In the genomic region with DNA sequence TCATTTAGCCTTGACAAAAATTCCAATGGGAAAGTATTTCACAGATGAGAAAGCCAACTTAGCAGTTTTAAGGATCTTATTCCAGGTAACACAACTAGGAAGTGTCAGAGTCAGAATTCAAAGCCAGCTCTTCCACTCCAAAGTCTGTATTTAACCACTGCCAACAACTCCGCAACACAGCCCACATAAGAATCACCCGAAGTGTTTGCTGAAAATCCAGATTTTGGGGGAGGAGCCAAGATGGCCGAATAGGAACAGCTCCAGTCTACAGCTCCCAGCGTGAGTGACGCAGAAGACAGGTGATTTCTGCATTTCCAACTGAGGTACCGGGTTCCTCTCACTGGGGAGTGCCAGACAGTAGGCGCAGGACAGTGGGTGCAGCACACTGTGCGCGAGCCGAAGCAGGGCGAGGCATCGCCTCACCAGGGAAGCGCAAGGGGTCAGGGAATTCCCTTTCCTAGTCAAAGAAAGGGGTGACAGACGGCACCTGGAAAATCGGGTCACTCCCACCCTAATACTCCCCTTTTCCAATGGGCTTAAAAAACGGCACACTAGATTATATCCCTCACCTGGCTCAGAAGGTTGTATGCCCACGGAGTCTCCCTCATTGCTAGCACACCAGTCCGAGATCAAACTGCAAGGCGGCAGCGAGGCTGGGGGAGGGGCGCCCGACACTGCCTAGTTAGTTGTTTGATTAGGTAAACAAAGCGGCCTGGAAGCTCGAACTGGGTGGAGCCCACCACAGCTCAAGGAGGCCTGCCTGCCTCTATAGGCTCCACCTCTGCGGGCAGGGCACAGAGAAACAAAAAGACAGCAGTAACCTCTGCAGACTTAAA, we compare ENCODE assay signal across 16 cellular contexts. TPM values are rescaled to one million over a fixed set of nuclear protein-coding genes. Genes with fewer than 3 reads are reported as not detected.
DNase-seq lines count a peak whose midpoint lies in the region; FAIRE-seq and TF ChIP-seq lines count a peak whose summit lies in the region.
"Not testable (repeated sequence)": the region's sequence is repeated elsewhere in the genome, so short reads cannot be mapped to it uniquely, and the experiment has no call there.
"Had no signal": no experiment of that assay in that cellular context is flagged by ENCODE, and none has a peak within 500 bp of the region (broad histone marks: within the 10 kb centered on the region; RNA-seq: fewer than 3 reads in every experiment).

No MANE protein-coding gene starts in this region.

- peak overlapping the region; percentile 59 for H3K27ac ChIP-seq in 22Rv1
- H3K27ac ChIP-seq in H9 (ENCODE audit: insufficient read length, low read depth, low read length); PC-9; endodermal cell (ENCODE audit: low read depth, low read length); iPS-20b (ENCODE audit: low read length); small intestine (ENCODE audit: low read depth in 1 of 2, low read length in 1 of 2): not testable (repeated sequence)

- not testable (repeated sequence) for H3K23ac ChIP-seq in H9 (ENCODE audit: insufficient read length, low read depth, low read length)

- H3K4me2 ChIP-seq in H9 (ENCODE audit: insufficient read depth, insufficient read length, low read length) (peak overlapping the region; percentile 20), PC-9 (peak overlapping the region; percentile 42)

- not testable (repeated sequence) for H3K4ac ChIP-seq in H9 (ENCODE audit: low read depth, low read length)

- not testable (repeated sequence) for H2BK12ac ChIP-seq in H9 (ENCODE audit: insufficient read length, low read depth, low read length)

- H3K56ac ChIP-seq in H9 (ENCODE audit: insufficient read length, low read depth, low read length) = not testable (repeated sequence)

- not testable (repeated sequence) for TF ChIP-seq CTCF in 22Rv1 (IDR thresholded peaks at IDR 0.05); H9 (conservative IDR thresholded peaks at IDR 0.05); PC-9 (conservative IDR thresholded peaks at IDR 0.05); endodermal cell (conservative IDR thresholded peaks at IDR 0.05)

- H3K4me3 Mint-ChIP-seq in H9 (peak overlapping the region; percentile 74 to 92), endodermal cell (peak overlapping the region; percentile 82)

- not testable (repeated sequence) for H3K23me2 ChIP-seq in H9 (ENCODE audit: insufficient read length, low read depth, low read length, poor library complexity, severe bottlenecking)

- H3K4me1 ChIP-seq in H9 (ENCODE audit: insufficient read depth, low read length); PC-9 (replicated peaks; ENCODE audit: insufficient read depth); endodermal cell (ENCODE audit: control insufficient read depth, insufficient read depth, low read length); iPS-20b (ENCODE audit: insufficient read depth, low read length); small intestine (ENCODE audit: control insufficient read depth in 2 of 2, insufficient read depth in 1 of 2, low read depth in 1 of 2, low read length in 1 of 2): not testable (repeated sequence)

- H3K18ac ChIP-seq in H9 (ENCODE audit: insufficient read length, low read depth, low read length) = peak overlapping the region; percentile 87

- not testable (repeated sequence) for H3K9me3 ChIP-seq in H9 (ENCODE audit: control insufficient read depth, low read depth, low read length); PC-9 (ENCODE audit: insufficient read depth, low read depth); endodermal cell (ENCODE audit: control insufficient read depth, low read length); iPS-20b (ENCODE audit: insufficient read depth, low read depth, low read length); small intestine (ENCODE audit: control insufficient read depth, low read depth)

- not testable (repeated sequence) for BruUV-seq in PC-9 (replicated peaks; lab: Mats Ljungman, UMichigan)

- CTCF ChIA-PET in PC-9 (lab: Charles Lee) = not testable (repeated sequence)

- peak overlapping the region; percentile 59 to 94 (median 69); a peak in 4 of 7 replicates for H3K27ac Mint-ChIP-seq in H9
- H3K27ac Mint-ChIP-seq in endodermal cell = peak overlapping the region; percentile 96

- H3K9ac ChIP-seq in H9 (ENCODE audit: extremely low read depth, insufficient read length, low read length) = not testable (repeated sequence)
- H3K9ac ChIP-seq in endodermal cell (ENCODE audit: extremely low read depth, low read length, poor library complexity, severe bottlenecking) (peak overlapping the region; percentile 36), iPS-20b (ENCODE audit: low read depth, low read length) (peak overlapping the region; percentile 61; the same call in 1 of the 2 replicates)

- H2BK20ac ChIP-seq in H9 (ENCODE audit: low read depth, low read length, poor library complexity, severe bottlenecking) = not testable (repeated sequence)

- H3K79me1 ChIP-seq in H9 (ENCODE audit: insufficient read depth, low read depth, low read length, poor library complexity, severe bottlenecking) = not testable (repeated sequence)

- not testable (repeated sequence) for H4K8ac ChIP-seq in H9 (replicated peaks; ENCODE audit: insufficient read length, low read depth, low read length)

- no CpG with 5 or more reads among the region's 25 CpGs for WGBS in H9 (ENCODE audit: extremely low coverage, insufficient read length, low lambda C conversion rate)
- WGBS in endodermal cell (ENCODE audit: insufficient coverage in 1 of 2, insufficient read length in 1 of 2), 2 experiments = 20 to 51% methylated on average over 9 to 25 of the region's 25 CpGs
- WGBS in small intestine, 3 donors = 35 to 57% (median 50%) methylated on average over 25 of the region's 25 CpGs

- intact Hi-C loops in PC-9 (cut with micrococcal nuclease; ENCODE audit: unreplicated experiment) = not testable (repeated sequence)

- not testable (repeated sequence) for H3T11ph ChIP-seq in H9 (ENCODE audit: low read length)

- DNase-seq in H9 = peak; percentile 72
- peak; percentile 39 for DNase-seq in NCI-H2171 treated with DMSO at 0.1 percent for 48 hours (lab: John Stamatoyannopoulos, UW)
- not testable (repeated sequence) for DNase-seq in PC-9
- peak; percentile 90 for DNase-seq in endodermal cell
- DNase-seq in mucosa of gallbladder (ENCODE audit: low spot score) = peak; percentile 59
- peak; percentile 46 for DNase-seq in small intestine

- H3K27me3 ChIP-seq in H9 (ENCODE audit: insufficient read depth, low read length); PC-9 (ENCODE audit: insufficient read depth, low read depth); endodermal cell (ENCODE audit: control insufficient read depth, insufficient read depth, low read length, poor library complexity, severe bottlenecking); iPS-20b (ENCODE audit: insufficient read depth, low read length); small intestine (ENCODE audit: control insufficient read depth in 2 of 2, insufficient read depth in 2 of 2, low read length in 2 of 2): not testable (repeated sequence)

- not testable (repeated sequence) for H3K79me2 ChIP-seq in H9 (ENCODE audit: insufficient read depth, low read length); PC-9 (ENCODE audit: low read depth)

- H3K9me2 ChIP-seq in PC-9 (ENCODE audit: insufficient read depth) = not testable (repeated sequence)

- H4K91ac ChIP-seq in H9 (ENCODE audit: insufficient read length, low read depth, low read length) = not testable (repeated sequence)

- H3K4me3 ChIP-seq in PC-9 (peak overlapping the region; percentile 18; the same call in 1 of the 2 replicates), endodermal cell (ENCODE audit: low read length) (peak overlapping the region; percentile 78), iPS-20b (ENCODE audit: low read length) (peak overlapping the region; percentile 75)
- not testable (repeated sequence) for H3K4me3 ChIP-seq in small intestine (ENCODE audit: low read depth in 1 of 2, low read length in 2 of 2)

- not testable (repeated sequence) for H3F3A ChIP-seq in PC-9 (ENCODE audit: insufficient read depth, low read depth)

- not testable (repeated sequence) for H4K5ac ChIP-seq in H9 (ENCODE audit: insufficient read length, low read depth, low read length)

- peaks cover 0 to 20% (median 5%) of the 10 kb centered on the region in 3 experiments; a peak in 2 of 7 replicates for H3K36me3 Mint-ChIP-seq in H9 (ENCODE audit: insufficient read depth in 1 of 3, low read depth in 3 of 3)
- H3K36me3 Mint-ChIP-seq in endodermal cell (ENCODE audit: low read depth) = not testable (repeated sequence)

- H3K4me1 Mint-ChIP-seq in H9 (peaks cover 16 to 22% of the 10 kb centered on the region in 2 experiments), endodermal cell (peaks cover 21% of the 10 kb centered on the region)

- not testable (repeated sequence) for H3K36me3 ChIP-seq in PC-9 (ENCODE audit: low read depth); endodermal cell (ENCODE audit: control insufficient read depth, insufficient read depth, low read length); iPS-20b (ENCODE audit: insufficient read depth, low read depth, low read length); small intestine (ENCODE audit: control insufficient read depth in 2 of 2, insufficient read depth in 2 of 2, low read length in 2 of 2)

- not testable (repeated sequence) for H4K20me1 ChIP-seq in H9 (ENCODE audit: control insufficient read depth, insufficient read depth, insufficient read length); PC-9 (ENCODE audit: insufficient read depth)

- POLR2A ChIA-PET in PC-9 (lab: Charles Lee; ENCODE audit: unreplicated experiment) = interaction anchor here (0.6 kb wide), 1 partner anchor 283 kb away, joined by 5 read pairs; no protein-coding TSS in a partner anchor

- H3K27me3 Mint-ChIP-seq in H9 (ENCODE audit: low read depth) = peaks cover 13% of the 10 kb centered on the region
- peaks cover 19% of the 10 kb centered on the region for H3K27me3 Mint-ChIP-seq in endodermal cell (ENCODE audit: insufficient read depth)

- H2BK5ac ChIP-seq in H9 (ENCODE audit: insufficient read length, low read length) = not testable (repeated sequence)

- H2AFZ ChIP-seq in H9 (ENCODE audit: low read length); PC-9: not testable (repeated sequence)

- H2AK5ac ChIP-seq in H9 (ENCODE audit: insufficient read length, low read length) = not testable (repeated sequence)

- not testable (repeated sequence) for H2BK15ac ChIP-seq in H9 (ENCODE audit: low read depth, low read length)

- FAIRE-seq in small intestine (lab: Jason Lieb, UNC) = not testable (repeated sequence)

- peak overlapping the region; percentile 82; the same call in 1 of the 2 replicates for H3K14ac ChIP-seq in H9 (ENCODE audit: insufficient read depth, low read length)

- peaks cover 11 to 18% of the 10 kb centered on the region in 2 experiments; a peak in 4 of 5 replicates for H3K9me3 Mint-ChIP-seq in H9
- H3K9me3 Mint-ChIP-seq in endodermal cell = peaks cover 31% of the 10 kb centered on the region

- H2BK120ac ChIP-seq in H9 (ENCODE audit: low read depth, low read length, poor library complexity, severe bottlenecking) = not testable (repeated sequence)

RNA-seq across cellular contexts. Expression of gene SNTN, which starts 7.3 kb away (rescaled TPM):
- total RNA-seq in H9 (2021) (not detected in 2 replicates), PC-9 (2021) (not detected in 2 replicates), endodermal cell (under 1 TPM in 1 of 2 donors, not detected in 1; 0.40 TPM), mucosa of gallbladder (not detected)
- polyA plus RNA-seq in endodermal cell (2013, experiment 1 of 2) = 0.21 TPM
- polyA plus RNA-seq in endodermal cell (2013, experiment 2 of 2) = not detected
- under 1 TPM in 1 of 3 donors, not detected in 2; 0.04 TPM for polyA plus RNA-seq in small intestine
- total RNA-seq: cerebellum, glomerular endothelial cell, HT1080, left cardiac atrium, mesenteric fat pad, natural killer cell, SK-MEL-5, subcutaneous adipose tissue had no signal
